Comparison of ENCODE assay signal across 8 cellular contexts in genomic region chr22:21736084-21736642, GRCh38. TPM values are rescaled to one million over a fixed set of nuclear protein-coding genes. Genes with fewer than 3 reads are reported as not detected.
DNase-seq lines count a peak whose midpoint lies in the region; ATAC-seq and TF ChIP-seq lines count a peak whose summit lies in the region.

No MANE protein-coding gene starts in this region.

- intact Hi-C loops in dorsolateral prefrontal cortex (cut with DNase I), result loop anchor here (5.0 kb wide), 3 partner anchors 51 to 216 kb away; partner anchors contain the start of gene PPM1F (in 1 of the 2)

- CTCF ChIA-PET in BJ (lab: Yijun Ruan, JAX), result interaction anchor here (0.6 to 1.5 kb wide), 3 partner anchors 202 to 1013 kb away, joined by 3 to 5 read pairs (median 3); no protein-coding TSS in a partner anchor

- TF ChIP-seq CTCF in BJ (IDR thresholded peaks at IDR 0.05; ENCODE audit: insufficient read depth, low read depth, low read length) (no peak), dorsolateral prefrontal cortex (IDR thresholded peaks at IDR 0.05 in 54 of 56, conservative IDR thresholded peaks at IDR 0.05 in 2 of 56; ENCODE audit: low read depth in 1 of 56, partially characterized antibody in 56 of 56) (peak in 10 of 56 donors; percentile 8 to 27 (median 21))

- peak overlapping the region; percentile 60 for H3K4me3 ChIP-seq in BJ (ENCODE audit: low read depth, low read length)
- peak overlapping the region; percentile 55 to 92 (median 77) for H3K4me3 ChIP-seq in dorsolateral prefrontal cortex

- H3K4me3 Mint-ChIP-seq in natural killer cell treated with Interleukin-12 subunit alpha and Interleukin-12 subunit beta and Interleukin-15 and Interleukin-18, amount 100 ng/mL, for 72 hours, result peak overlapping the region; percentile 41

- POLR2A ChIA-PET in BJ (lab: Charles Lee), result interaction anchor here (0.5 to 0.6 kb wide), 4 partner anchors 17 to 61 kb away, joined by 3 to 9 read pairs (median 3); no protein-coding TSS in a partner anchor

- no peaks in the 10 kb centered on the region for H3K36me3 ChIP-seq in BJ (ENCODE audit: control insufficient read depth, insufficient read depth, low read length)

- DNase-seq in BJ (ENCODE audit: low read depth), result no peak
- DNase-seq in dorsolateral prefrontal cortex, result peak in 1 of 10 donors; percentile 30
- DNase-seq in natural killer cell treated with Interleukin-12 subunit alpha and Interleukin-12 subunit beta and Interleukin-15 and Interleukin-18, amount 100 ng/mL, for 72 hours (ENCODE audit: low spot score), result no peak
- no peak for DNase-seq in DMS153 (lab: John Stamatoyannopoulos, UW)
- no peak for DNase-seq in glomerular visceral epithelial cell (ENCODE audit: extremely low spot score)
- DNase-seq in NCI-H1930 (lab: John Stamatoyannopoulos, UW), result no peak
- DNase-seq in activated CD8-positive, alpha-beta memory T cell treated with anti-CD3 and anti-CD28 coated beads, Interleukin-2, amount 50 U/mL, for 4 hours, result no peak

- H3K27me3 Mint-ChIP-seq in natural killer cell treated with Interleukin-12 subunit alpha and Interleukin-12 subunit beta and Interleukin-15 and Interleukin-18, amount 100 ng/mL, for 72 hours, result no peaks in the 10 kb centered on the region

- H3K9me3 Mint-ChIP-seq in natural killer cell treated with Interleukin-12 subunit alpha and Interleukin-12 subunit beta and Interleukin-15 and Interleukin-18, amount 100 ng/mL, for 72 hours, result no peaks in the 10 kb centered on the region

- no peaks in the 10 kb centered on the region for H3K36me3 Mint-ChIP-seq in natural killer cell treated with Interleukin-12 subunit alpha and Interleukin-12 subunit beta and Interleukin-15 and Interleukin-18, amount 100 ng/mL, for 72 hours

- ATAC-seq in HG03442 (IDR thresholded peaks at IDR 0.05; ENCODE audit: unreplicated experiment), result peak; percentile 14
- ATAC-seq in natural killer cell treated with Interleukin-12 subunit alpha and Interleukin-12 subunit beta and Interleukin-15 and Interleukin-18, amount 100 ng/mL, for 72 hours, result no peak

- H3K4me1 Mint-ChIP-seq in natural killer cell treated with Interleukin-12 subunit alpha and Interleukin-12 subunit beta and Interleukin-15 and Interleukin-18, amount 100 ng/mL, for 72 hours (ENCODE audit: low read depth in 2 of 2), result peaks cover 52% of the 10 kb centered on the region in 2 donors

- H3K27me3 ChIP-seq in BJ (ENCODE audit: control insufficient read depth, insufficient read depth, low read length), result peaks cover 6% of the 10 kb centered on the region
- no peaks in the 10 kb centered on the region for H3K27me3 ChIP-seq in dorsolateral prefrontal cortex

- no peak overlapping the region for H3K27ac Mint-ChIP-seq in natural killer cell treated with Interleukin-12 subunit alpha and Interleukin-12 subunit beta and Interleukin-15 and Interleukin-18, amount 100 ng/mL, for 72 hours

- peak overlapping the region in 55 of 59 donors; percentile 18 to 91 (median 77) for H3K27ac ChIP-seq in dorsolateral prefrontal cortex

RNA-seq across cellular contexts. Expression of gene YPEL1, which starts 0.6 kb away (rescaled TPM):
- 0.69 and 1.1 TPM in 2 replicates for polyA plus RNA-seq in BJ (2011; rRNA removed)
- 0.28 and 0.36 TPM in 2 replicates for polyA minus RNA-seq in BJ (2011; rRNA and poly(A)+ RNA removed)
- total RNA-seq in dorsolateral prefrontal cortex, result 10 to 100 TPM; 16.4 to 47.2 (median 29.4) TPM
- 10 to 100 TPM; 14.2 to 19.0 TPM for total RNA-seq in natural killer cell treated with Interleukin-12 subunit alpha and Interleukin-12 subunit beta and Interleukin-15 and Interleukin-18, amount 100 ng/mL, for 72 hours
